1 cellular context compared by ENCODE assay signal in the genomic region with DNA sequence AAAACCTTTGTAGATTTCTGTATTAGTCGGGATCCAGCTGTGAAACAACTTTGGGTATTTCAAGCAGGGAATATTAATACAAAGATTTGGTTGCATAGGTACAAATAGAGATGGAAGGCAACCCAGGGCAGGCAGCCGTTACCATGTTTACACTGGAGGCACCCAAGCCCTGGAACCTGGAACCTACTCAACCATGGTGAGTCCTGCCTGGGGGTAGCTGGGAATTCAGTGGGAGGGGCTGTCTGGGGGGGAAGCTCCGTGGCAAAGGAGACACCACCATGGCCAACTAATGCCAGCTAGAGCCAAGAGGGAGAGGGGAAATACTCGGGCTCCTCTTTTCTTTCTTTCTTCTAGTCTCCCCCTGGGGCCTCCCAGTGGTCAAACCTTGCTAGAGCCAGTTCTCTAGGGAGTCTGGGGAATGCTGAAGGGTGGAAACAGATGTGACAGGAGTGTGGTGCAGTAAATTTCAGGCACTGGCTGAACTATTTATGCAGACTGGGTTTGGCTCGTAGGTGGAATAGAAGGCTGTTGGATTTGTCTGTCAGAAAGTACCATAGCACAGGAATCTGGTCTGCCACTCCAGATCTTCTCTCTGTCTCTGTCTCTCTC.
TF ChIP-seq lines count a peak whose summit lies in the region.

No MANE protein-coding gene starts in this region.

TF ChIP-seq in K562, 482 proteins besides CTCF, POLR2A, EP300 and RAD21 (continued from another document):
- TF ChIP-seq TEAD2 (tag; IDR thresholded peaks at IDR 0.05) (no peak), MEF2D (tag; conservative IDR thresholded peaks at IDR 0.05; ENCODE audit: low read depth) (no peak), CC2D1A (IDR thresholded peaks at IDR 0.05) (no peak), ZNF77 (CRISPR knock-in tag; IDR thresholded peaks at IDR 0.05) (no peak), ZNF3 (CRISPR knock-in tag; IDR thresholded peaks at IDR 0.05) (no peak), ZNF586 (CRISPR knock-in tag; conservative IDR thresholded peaks at IDR 0.05) (no peak), ZKSCAN3 (CRISPR knock-in tag; IDR thresholded peaks at IDR 0.05) (no peak), HEY1 (CRISPR knock-in tag; IDR thresholded peaks at IDR 0.05; ENCODE audit: borderline replicate concordance) (no peak), PHB (CRISPR knock-in tag; IDR thresholded peaks at IDR 0.05) (no peak)
- TF ChIP-seq, protein P1, sequence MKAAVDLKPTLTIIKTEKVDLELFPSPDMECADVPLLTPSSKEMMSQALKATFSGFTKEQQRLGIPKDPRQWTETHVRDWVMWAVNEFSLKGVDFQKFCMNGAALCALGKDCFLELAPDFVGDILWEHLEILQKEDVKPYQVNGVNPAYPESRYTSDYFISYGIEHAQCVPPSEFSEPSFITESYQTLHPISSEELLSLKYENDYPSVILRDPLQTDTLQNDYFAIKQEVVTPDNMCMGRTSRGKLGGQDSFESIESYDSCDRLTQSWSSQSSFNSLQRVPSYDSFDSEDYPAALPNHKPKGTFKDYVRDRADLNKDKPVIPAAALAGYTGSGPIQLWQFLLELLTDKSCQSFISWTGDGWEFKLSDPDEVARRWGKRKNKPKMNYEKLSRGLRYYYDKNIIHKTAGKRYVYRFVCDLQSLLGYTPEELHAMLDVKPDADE (conservative IDR thresholded peaks at IDR 0.05; ENCODE audit: control insufficient read depth, low read depth, low read length): no peak
- TF ChIP-seq, protein P2, sequence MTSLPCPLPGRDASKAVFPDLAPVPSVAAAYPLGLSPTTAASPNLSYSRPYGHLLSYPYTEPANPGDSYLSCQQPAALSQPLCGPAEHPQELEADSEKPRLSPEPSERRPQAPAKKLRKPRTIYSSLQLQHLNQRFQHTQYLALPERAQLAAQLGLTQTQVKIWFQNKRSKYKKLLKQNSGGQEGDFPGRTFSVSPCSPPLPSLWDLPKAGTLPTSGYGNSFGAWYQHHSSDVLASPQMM (CRISPR knock-in tag; IDR thresholded peaks at IDR 0.05): no peak
- TF ChIP-seq, protein P3, sequence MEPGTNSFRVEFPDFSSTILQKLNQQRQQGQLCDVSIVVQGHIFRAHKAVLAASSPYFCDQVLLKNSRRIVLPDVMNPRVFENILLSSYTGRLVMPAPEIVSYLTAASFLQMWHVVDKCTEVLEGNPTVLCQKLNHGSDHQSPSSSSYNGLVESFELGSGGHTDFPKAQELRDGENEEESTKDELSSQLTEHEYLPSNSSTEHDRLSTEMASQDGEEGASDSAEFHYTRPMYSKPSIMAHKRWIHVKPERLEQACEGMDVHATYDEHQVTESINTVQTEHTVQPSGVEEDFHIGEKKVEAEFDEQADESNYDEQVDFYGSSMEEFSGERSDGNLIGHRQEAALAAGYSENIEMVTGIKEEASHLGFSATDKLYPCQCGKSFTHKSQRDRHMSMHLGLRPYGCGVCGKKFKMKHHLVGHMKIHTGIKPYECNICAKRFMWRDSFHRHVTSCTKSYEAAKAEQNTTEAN (CRISPR knock-in tag; IDR thresholded peaks at IDR 0.05): no peak
- TF ChIP-seq, protein P4, sequence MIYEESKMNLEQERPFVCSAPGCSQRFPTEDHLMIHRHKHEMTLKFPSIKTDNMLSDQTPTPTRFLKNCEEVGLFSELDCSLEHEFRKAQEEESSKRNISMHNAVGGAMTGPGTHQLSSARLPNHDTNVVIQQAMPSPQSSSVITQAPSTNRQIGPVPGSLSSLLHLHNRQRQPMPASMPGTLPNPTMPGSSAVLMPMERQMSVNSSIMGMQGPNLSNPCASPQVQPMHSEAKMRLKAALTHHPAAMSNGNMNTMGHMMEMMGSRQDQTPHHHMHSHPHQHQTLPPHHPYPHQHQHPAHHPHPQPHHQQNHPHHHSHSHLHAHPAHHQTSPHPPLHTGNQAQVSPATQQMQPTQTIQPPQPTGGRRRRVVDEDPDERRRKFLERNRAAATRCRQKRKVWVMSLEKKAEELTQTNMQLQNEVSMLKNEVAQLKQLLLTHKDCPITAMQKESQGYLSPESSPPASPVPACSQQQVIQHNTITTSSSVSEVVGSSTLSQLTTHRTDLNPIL (CRISPR knock-in tag; IDR thresholded peaks at IDR 0.05): no peak
- TF ChIP-seq, protein P5, sequence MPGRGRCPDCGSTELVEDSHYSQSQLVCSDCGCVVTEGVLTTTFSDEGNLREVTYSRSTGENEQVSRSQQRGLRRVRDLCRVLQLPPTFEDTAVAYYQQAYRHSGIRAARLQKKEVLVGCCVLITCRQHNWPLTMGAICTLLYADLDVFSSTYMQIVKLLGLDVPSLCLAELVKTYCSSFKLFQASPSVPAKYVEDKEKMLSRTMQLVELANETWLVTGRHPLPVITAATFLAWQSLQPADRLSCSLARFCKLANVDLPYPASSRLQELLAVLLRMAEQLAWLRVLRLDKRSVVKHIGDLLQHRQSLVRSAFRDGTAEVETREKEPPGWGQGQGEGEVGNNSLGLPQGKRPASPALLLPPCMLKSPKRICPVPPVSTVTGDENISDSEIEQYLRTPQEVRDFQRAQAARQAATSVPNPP (IDR thresholded peaks at IDR 0.05; ENCODE audit: borderline replicate concordance, insufficient read depth, insufficient read length): no peak
